ENCODE assay signal across 26 cellular contexts in genomic region chr5:139807647-139808030, GRCh38. TPM values are rescaled to one million over a fixed set of nuclear protein-coding genes. Genes with fewer than 3 reads are reported as not detected.
"Had no signal": no experiment of that assay in that cellular context is flagged by ENCODE, and none has a peak within 500 bp of the region (broad histone marks: within the 10 kb centered on the region; RNA-seq: fewer than 3 reads in every experiment).

No MANE protein-coding gene starts in this region.

- H3K36me3 ChIP-seq: ascending aorta, SJSA1 had no signal

- H3K27me3 ChIP-seq: ascending aorta, body of pancreas had no signal

- H3K27ac ChIP-seq: ascending aorta, body of pancreas, SJSA1 had no signal

- H3K4me1 ChIP-seq: ascending aorta, body of pancreas, SJSA1 had no signal

- FAIRE-seq: bronchial epithelial cell had no signal

- H3K9me3 ChIP-seq: ascending aorta, body of pancreas, SJSA1 had no signal

- H3K4me3 ChIP-seq: ascending aorta, body of pancreas, SJSA1 had no signal

- ATAC-seq: activated CD4-positive, CD25-positive, alpha-beta regulatory T cell treated with anti-CD3 and anti-CD28 coated beads, Interleukin-2, amount 50 U/mL, for 24 hours; activated CD8-positive, alpha-beta T cell treated with anti-CD3 and anti-CD28 coated beads for 36 hours; body of pancreas; Panc1 had no signal

- DNase-seq: activated CD4-positive, alpha-beta T cell treated with anti-CD3 and anti-CD28 coated beads for 4 hours; activated CD8-positive, alpha-beta memory T cell treated with anti-CD3 and anti-CD28 coated beads, Interleukin-2, amount 50 U/mL, for 48 hours; activated CD8-positive, alpha-beta T cell treated with anti-CD3 and anti-CD28 coated beads for 36 hours; activated naive CD4-positive, alpha-beta T cell; activated T-cell treated with anti-CD3 and anti-CD28 coated beads, Interleukin-2, amount 50 U/mL, for 1 hour; body of pancreas; central memory CD4-positive, alpha-beta T cell; Karpas-422; MM.1S; NCI-H1105; NCI-H1436; NCI-H1694 treated with DMSO at 0.1 percent for 48 hours; NCI-H2029 treated with DMSO at 0.1 percent for 48 hours; NCI-H345; NCI-H510A; NCI-H526 treated with DMSO at 0.1 percent for 48 hours; NCI-H82; NK-92 treated with Interleukin-12 subunit alpha and Interleukin-12 subunit beta, amount 100 ng/mL, for 24 hours; OCI-M1; RPMI8226; SHP77 had no signal

RNA-seq across cellular contexts. Expression of gene PSD2, which starts 12.0 kb away (rescaled TPM):
- total RNA-seq: ascending aorta had no signal
